Comparison of ENCODE assay signal across 14 cellular contexts in the genomic region with DNA sequence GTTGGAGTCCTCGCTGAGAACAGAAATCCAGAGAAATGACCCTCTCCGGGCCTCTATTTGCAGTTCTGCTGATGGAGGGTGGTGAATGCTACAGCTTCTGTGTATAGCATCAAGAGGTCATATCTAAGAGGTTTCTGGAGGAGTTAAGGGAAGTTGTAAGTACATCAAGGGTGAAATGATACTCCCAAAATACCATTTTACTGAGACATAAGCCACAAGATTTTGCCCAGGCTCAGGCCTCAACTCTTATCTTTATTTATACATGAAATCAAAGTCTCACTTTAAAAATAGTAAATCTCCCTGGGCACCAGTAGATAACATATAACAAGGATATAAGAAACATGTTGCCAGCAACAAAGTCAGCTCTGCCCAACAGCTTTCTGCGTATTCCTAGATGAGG. TPM values are rescaled to one million over a fixed set of nuclear protein-coding genes. Genes with fewer than 3 reads are reported as not detected.
DNase-seq lines count a peak whose midpoint lies in the region; ATAC-seq and TF ChIP-seq lines count a peak whose summit lies in the region.
"Had no signal": no experiment of that assay in that cellular context is flagged by ENCODE, and none has a peak within 500 bp of the region (broad histone marks: within the 10 kb centered on the region; RNA-seq: fewer than 3 reads in every experiment).

No MANE protein-coding gene starts in this region.

- no peak for TF ChIP-seq CTCF in GM12864 (IDR thresholded peaks at IDR 0.05; ENCODE audit: low read depth, low read length, missing control alignments)
- no peak for TF ChIP-seq CTCF in tibial nerve (IDR thresholded peaks at IDR 0.05)

- H3K27ac Mint-ChIP-seq in T-cell = peak overlapping the region; percentile 91 to 98

- intact Hi-C loops in right cardiac atrium (cut with DNase I) = no loop called here

- no peak for TF ChIP-seq EP300 in tibial nerve (IDR thresholded peaks at IDR 0.05)

- H3K4me1 ChIP-seq in right cardiac atrium (ENCODE audit: control insufficient read depth, insufficient read depth, low read length) = no peaks in the 10 kb centered on the region
- H3K4me1 ChIP-seq in tibial nerve = peaks cover 0 to 10% (median 9%) of the 10 kb centered on the region in 4 donors

- no peaks in the 10 kb centered on the region for H3K9me3 ChIP-seq in right cardiac atrium (ENCODE audit: control insufficient read depth, low read length)
- no peaks in the 10 kb centered on the region for H3K9me3 ChIP-seq in tibial nerve
- H3K9me3 ChIP-seq: upper lobe of left lung had no signal

- no peaks in the 10 kb centered on the region for H3K27me3 Mint-ChIP-seq in T-cell

- POLR2A ChIA-PET in T-cell (lab: Charles Lee) = interaction anchor here (0.6 to 1.1 kb wide), 3 partner anchors 9 to 70 kb away, joined by 3 read pairs; no protein-coding TSS in a partner anchor

- peaks cover 90 to 94% (median 92%) of the 10 kb centered on the region in 3 donors for H3K4me1 Mint-ChIP-seq in T-cell

- H3K9me3 Mint-ChIP-seq in T-cell = no peaks in the 10 kb centered on the region

- TF ChIP-seq POLR2A in tibial nerve (IDR thresholded peaks at IDR 0.05) = no peak

- CTCF ChIA-PET in T-cell (lab: Charles Lee) = interaction anchor here (0.6 to 5.7 kb wide), 4 partner anchors 14 to 375 kb away, joined by 3 to 57 read pairs (median 6); no protein-coding TSS in a partner anchor

- DNase-seq in AG08396 (ENCODE audit: low spot score) = peak; percentile 46
- DNase-seq in GM12864 (ENCODE audit: low read depth) = no peak
- no peak for DNase-seq in T-cell
- DNase-seq in right cardiac atrium = no peak
- no peak for DNase-seq in stimulated activated CD4-positive, alpha-beta T cell treated with anti-CD3 and anti-CD28 coated beads, Interleukin-15, amount 100 ng/mL, for 24 hours
- no peak for DNase-seq in dedifferentiated amniotic fluid mesenchymal stem cell (ENCODE audit: extremely low spot score)
- no peak for DNase-seq in tibial nerve (ENCODE audit: low spot score in 2 of 2)
- DNase-seq in UCSD-AML1 (lab: John Stamatoyannopoulos, UW; ENCODE audit: unreplicated experiment) = no peak
- DNase-seq: midbrain; NCI-H1694 treated with DMSO at 0.1 percent for 48 hours; SHP77 treated with DMSO at 0.1 percent for 48 hours; stimulated activated CD8-positive, alpha-beta memory T cell treated with anti-CD3 and anti-CD28 coated beads, Interleukin-4, amount 100 ng/mL, for 48 hours; upper lobe of left lung had no signal

- H3K4me3 ChIP-seq in GM12864 (ENCODE audit: low read depth, low read length) = peak overlapping the region; percentile 32; the same call in 1 of the 2 replicates
- H3K4me3 ChIP-seq in right cardiac atrium (ENCODE audit: low read length) = peak overlapping the region; percentile 22
- H3K4me3 ChIP-seq in tibial nerve = no peak overlapping the region
- H3K4me3 ChIP-seq: K562, upper lobe of left lung had no signal

- ATAC-seq in T-cell (replicated peaks in 1 of 4) (no peak), right cardiac atrium (peak in 1 of 2 donors; percentile 19)
- ATAC-seq: K562 had no signal

- H3K27ac ChIP-seq in right cardiac atrium (ENCODE audit: low read length) (peak overlapping the region; percentile 23), tibial nerve (no peak overlapping the region)
- H3K27ac ChIP-seq: upper lobe of left lung had no signal

- H3K36me3 Mint-ChIP-seq in T-cell = peaks cover 32% of the 10 kb centered on the region

- H3K4me3 Mint-ChIP-seq in T-cell = peak overlapping the region in 1 of 3 donors; percentile 74

- H3K36me3 ChIP-seq in tibial nerve = peaks cover 0 to 41% (median 3%) of the 10 kb centered on the region in 3 donors

- H3K27me3 ChIP-seq in right cardiac atrium (ENCODE audit: control insufficient read depth, insufficient read depth) (no peaks in the 10 kb centered on the region), tibial nerve (no peaks in the 10 kb centered on the region)
- H3K27me3 ChIP-seq: upper lobe of left lung had no signal

- WGBS in right cardiac atrium = 57% methylated on average over 3 of the region's 3 CpGs
- 91% methylated on average over 3 of the region's 3 CpGs for WGBS in tibial nerve, 2 donors

RNA-seq across cellular contexts. Expression of gene NIN, which starts 40.4 kb away (rescaled TPM):
- total RNA-seq in T-cell (100 to 1,000 TPM in 3 of 5 donors, 10 to 100 TPM in 2; 92.8 to 141 (median 106) TPM), right cardiac atrium (10 to 100 TPM; 44.3 to 53.2 (median 48.8) TPM), tibial nerve (10 to 100 TPM; 24.1 to 35.7 (median 30.7) TPM)
- polyA plus RNA-seq in right cardiac atrium = 24.4 TPM

Comparison
In these comparisons a context has a peak if more than half of its experiments do, and no peak if none do; other contexts are left out.
1. H3K4me3 ChIP-seq: peak in GM12864 (single experiment) and right cardiac atrium (single experiment); none in tibial nerve (0 of 4).